ENCODE assay signal across 17 cellular contexts in the genomic region with DNA sequence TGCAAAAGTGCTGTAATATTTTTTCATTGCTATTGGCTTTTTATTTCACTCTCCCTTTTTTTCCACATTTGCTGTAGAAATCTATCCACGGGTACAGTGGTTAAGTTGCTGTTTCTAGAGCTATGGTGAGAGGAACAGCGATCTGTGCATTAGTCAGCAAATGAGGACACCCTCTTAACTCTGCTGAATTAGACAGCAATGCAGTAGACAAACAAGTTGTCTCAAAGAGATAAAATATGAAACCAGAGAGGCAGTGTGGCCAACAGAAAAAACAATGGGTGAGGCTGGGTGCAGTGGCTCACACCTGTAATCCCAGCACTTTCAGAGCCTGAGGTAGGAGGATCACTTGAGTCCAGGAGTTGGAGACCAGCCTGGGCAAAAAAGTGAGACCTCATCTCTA. TPM values are rescaled to one million over a fixed set of nuclear protein-coding genes. Genes with fewer than 3 reads are reported as not detected.
DNase-seq lines count a peak whose midpoint lies in the region; ATAC-seq and TF ChIP-seq lines count a peak whose summit lies in the region.
"Had no signal": no experiment of that assay in that cellular context is flagged by ENCODE, and none has a peak within 500 bp of the region (broad histone marks: within the 10 kb centered on the region; RNA-seq: fewer than 3 reads in every experiment).

No MANE protein-coding gene starts in this region.

- peaks cover 30% of the 10 kb centered on the region for H3F3A ChIP-seq in SK-N-SH (replicated peaks; ENCODE audit: insufficient read depth)

- H3K9me2 ChIP-seq in SK-N-SH, result no peaks in the 10 kb centered on the region

- no peaks in the 10 kb centered on the region for H3K27me3 ChIP-seq in SK-N-SH (ENCODE audit: insufficient read depth)

- peaks cover 13% of the 10 kb centered on the region for H3K9me3 Mint-ChIP-seq in dendritic cell treated with granulocyte-macrophage colony-stimulating factor and Interleukin-4, amounts not matched to agents 40 ng/mL and 50 ng/mL, for 4 days

- peak overlapping the region; percentile 53 for H3K27ac Mint-ChIP-seq in dendritic cell treated with granulocyte-macrophage colony-stimulating factor and Interleukin-4, amounts not matched to agents 40 ng/mL and 50 ng/mL, for 4 days
- H3K27ac Mint-ChIP-seq: immature natural killer cell; naive thymus-derived CD8-positive, alpha-beta T cell; stimulated activated naive CD8-positive, alpha-beta T cell treated with anti-CD3 and anti-CD28 coated beads, Interleukin-15, Interleukin-2, amounts not matched to agents 100 ng/mL and 50 ng/mL, for 24 hours had no signal

- H3K4me3 ChIP-seq in SK-N-SH (ENCODE audit: low read depth in 2 of 2, low read length in 1 of 2), result no peak overlapping the region
- H3K4me3 ChIP-seq: coronary artery, psoas muscle had no signal

- POLR2A ChIA-PET in SK-N-SH (lab: Yijun Ruan, JAX), result no interaction called here

- H3K36me3 ChIP-seq in SK-N-SH (replicated peaks in 1 of 2; ENCODE audit: control insufficient read depth in 1 of 2, insufficient read depth in 2 of 2, low read length in 1 of 2), result no peaks in the 10 kb centered on the region

- no peaks in the 10 kb centered on the region for H3K9me3 ChIP-seq in SK-N-SH
- H3K9me3 ChIP-seq: psoas muscle had no signal

- H3K9ac ChIP-seq in SK-N-SH, result no peak overlapping the region

- no peak for TF ChIP-seq EP300 in SK-N-SH (IDR thresholded peaks at IDR 0.05; ENCODE audit: borderline replicate concordance in 1 of 2, low read depth in 1 of 2, low read length in 1 of 2)

- peaks cover 23% of the 10 kb centered on the region for H3K4me1 Mint-ChIP-seq in dendritic cell treated with granulocyte-macrophage colony-stimulating factor and Interleukin-4, amounts not matched to agents 40 ng/mL and 50 ng/mL, for 4 days (ENCODE audit: low read depth)

- 88% methylated on average over 2 of the region's 2 CpGs for WGBS in SK-N-SH (ENCODE audit: low lambda C conversion rate)

- no peak for TF ChIP-seq CTCF in SK-N-SH (IDR thresholded peaks at IDR 0.05)

- H3K4me2 ChIP-seq in SK-N-SH, result no peak overlapping the region

- H3K79me2 ChIP-seq in SK-N-SH (ENCODE audit: insufficient read depth), result no peaks in the 10 kb centered on the region

- H3K27ac ChIP-seq in SK-N-SH (ENCODE audit: low read depth in 2 of 2, low read length in 1 of 2), result peak overlapping the region in 1 of 2 experiments; percentile 99; a peak in 2 of 4 replicates
- H3K27ac ChIP-seq: coronary artery, epithelial cell of prostate, psoas muscle, RWPE1 had no signal

- ATAC-seq in SK-N-SH treated with all-trans-retinoic acid at 6 μM for 48 hours, result no peak
- ATAC-seq: naive thymus-derived CD8-positive, alpha-beta T cell; psoas muscle had no signal

- peaks cover 30% of the 10 kb centered on the region for H3K27me3 Mint-ChIP-seq in dendritic cell treated with granulocyte-macrophage colony-stimulating factor and Interleukin-4, amounts not matched to agents 40 ng/mL and 50 ng/mL, for 4 days
- H3K27me3 Mint-ChIP-seq: naive thymus-derived CD8-positive, alpha-beta T cell; stimulated activated naive CD8-positive, alpha-beta T cell treated with anti-CD3 and anti-CD28 coated beads, Interleukin-15, Interleukin-2, amounts not matched to agents 100 ng/mL and 50 ng/mL, for 24 hours had no signal

- peaks cover 5% of the 10 kb centered on the region for H3K36me3 Mint-ChIP-seq in dendritic cell treated with granulocyte-macrophage colony-stimulating factor and Interleukin-4, amounts not matched to agents 40 ng/mL and 50 ng/mL, for 4 days (ENCODE audit: low read depth)

- CTCF ChIA-PET in SK-N-SH (lab: Yijun Ruan, JAX), result interaction anchor here (1.8 kb wide), 1 partner anchor 108 kb away, joined by 4 read pairs; no protein-coding TSS in a partner anchor

- H4K20me1 ChIP-seq in SK-N-SH (ENCODE audit: insufficient read depth), result no peaks in the 10 kb centered on the region

- H2AFZ ChIP-seq in SK-N-SH (ENCODE audit: low read depth), result 0 out of 2 replicates have a peak overlapping the region, but pooled peaks have one; percentile 12

- no peak for TF ChIP-seq RAD21 in SK-N-SH (IDR thresholded peaks at IDR 0.05; ENCODE audit: low read length)

- peak overlapping the region; percentile 34 for H3K4me3 Mint-ChIP-seq in dendritic cell treated with granulocyte-macrophage colony-stimulating factor and Interleukin-4, amounts not matched to agents 40 ng/mL and 50 ng/mL, for 4 days
- H3K4me3 Mint-ChIP-seq: stimulated activated naive CD8-positive, alpha-beta T cell treated with anti-CD3 and anti-CD28 coated beads, Interleukin-15, Interleukin-2, amounts not matched to agents 100 ng/mL and 50 ng/mL, for 24 hours had no signal

- intact Hi-C loops in dendritic cell treated with granulocyte-macrophage colony-stimulating factor and Interleukin-4, amounts not matched to agents 40 ng/mL and 50 ng/mL, for 4 days (cut with micrococcal nuclease), result no loop called here

- DNase-seq in SK-N-SH, result no peak
- peak; percentile 24 for DNase-seq in COLO668 (lab: John Stamatoyannopoulos, UW; ENCODE audit: unreplicated experiment)
- DNase-seq in OCI-M1 (lab: John Stamatoyannopoulos, UW), result peak; percentile 80
- no peak for DNase-seq in NCI-H2171 treated with DMSO at 0.1 percent for 48 hours (lab: John Stamatoyannopoulos, UW)
- no peak for DNase-seq in effector CD8-positive, alpha-beta T cell (lab: John Stamatoyannopoulos, UW)
- no peak for DNase-seq in occipital lobe (lab: John Stamatoyannopoulos, UW)
- DNase-seq: immature natural killer cell; MM.1S; naive thymus-derived CD8-positive, alpha-beta T cell; NCI-H2081 treated with DMSO at 0.1 percent for 48 hours; psoas muscle had no signal

- H3K4me1 ChIP-seq in SK-N-SH (ENCODE audit: control insufficient read depth in 1 of 2, insufficient read depth in 2 of 2, low read depth in 1 of 2, low read length in 1 of 2), result peaks cover 3 to 29% of the 10 kb centered on the region in 2 experiments; a peak in 3 of 4 replicates
- H3K4me1 ChIP-seq: psoas muscle had no signal

TF ChIP-seq in SK-N-SH, 30 proteins besides CTCF, POLR2A, EP300 and RAD21:
- no peak for TF ChIP-seq MEF2A (IDR thresholded peaks at IDR 0.05; ENCODE audit: borderline replicate concordance, low read depth)
- no peak for TF ChIP-seq FOXJ3 (CRISPR knock-in tag; IDR thresholded peaks at IDR 0.05)
- no peak for TF ChIP-seq TEAD4 (IDR thresholded peaks at IDR 0.05; ENCODE audit: borderline replicate concordance, insufficient read depth)
- TF ChIP-seq TCF12 (IDR thresholded peaks at IDR 0.05), result no peak
- TF ChIP-seq SIN3A (IDR thresholded peaks at IDR 0.05; ENCODE audit: borderline replicate concordance, low read depth, low read length), result no peak
- TF ChIP-seq CHD2 (IDR thresholded peaks at IDR 0.05; ENCODE audit: low read length, partially characterized antibody), result no peak
TF ChIP-seq in SK-N-SH: peak in this region for 0.

TF ChIP-seq in SK-N-SH treated with all-trans-retinoic acid at 6 μM for 48 hours, 23 proteins besides CTCF, POLR2A, EP300 and RAD21 (continues in another document):
- no peak for TF ChIP-seq SNAI2 (CRISPR knock-in tag; IDR thresholded peaks at IDR 0.05)
- no peak for TF ChIP-seq ZC3H10 (CRISPR knock-in tag; IDR thresholded peaks at IDR 0.05)
- no peak for TF ChIP-seq GLIS3 (CRISPR knock-in tag; IDR thresholded peaks at IDR 0.05)
- TF ChIP-seq, protein P1, sequence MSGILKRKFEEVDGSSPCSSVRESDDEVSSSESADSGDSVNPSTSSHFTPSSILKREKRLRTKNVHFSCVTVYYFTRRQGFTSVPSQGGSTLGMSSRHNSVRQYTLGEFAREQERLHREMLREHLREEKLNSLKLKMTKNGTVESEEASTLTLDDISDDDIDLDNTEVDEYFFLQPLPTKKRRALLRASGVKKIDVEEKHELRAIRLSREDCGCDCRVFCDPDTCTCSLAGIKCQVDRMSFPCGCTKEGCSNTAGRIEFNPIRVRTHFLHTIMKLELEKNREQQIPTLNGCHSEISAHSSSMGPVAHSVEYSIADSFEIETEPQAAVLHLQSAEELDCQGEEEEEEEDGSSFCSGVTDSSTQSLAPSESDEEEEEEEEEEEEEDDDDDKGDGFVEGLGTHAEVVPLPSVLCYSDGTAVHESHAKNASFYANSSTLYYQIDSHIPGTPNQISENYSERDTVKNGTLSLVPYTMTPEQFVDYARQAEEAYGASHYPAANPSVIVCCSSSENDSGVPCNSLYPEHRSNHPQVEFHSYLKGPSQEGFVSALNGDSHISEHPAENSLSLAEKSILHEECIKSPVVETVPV (CRISPR knock-in tag; IDR thresholded peaks at IDR 0.05), result no peak
- TF ChIP-seq ZNF8 (CRISPR knock-in tag; IDR thresholded peaks at IDR 0.05), result no peak
- TF ChIP-seq, protein P2, sequence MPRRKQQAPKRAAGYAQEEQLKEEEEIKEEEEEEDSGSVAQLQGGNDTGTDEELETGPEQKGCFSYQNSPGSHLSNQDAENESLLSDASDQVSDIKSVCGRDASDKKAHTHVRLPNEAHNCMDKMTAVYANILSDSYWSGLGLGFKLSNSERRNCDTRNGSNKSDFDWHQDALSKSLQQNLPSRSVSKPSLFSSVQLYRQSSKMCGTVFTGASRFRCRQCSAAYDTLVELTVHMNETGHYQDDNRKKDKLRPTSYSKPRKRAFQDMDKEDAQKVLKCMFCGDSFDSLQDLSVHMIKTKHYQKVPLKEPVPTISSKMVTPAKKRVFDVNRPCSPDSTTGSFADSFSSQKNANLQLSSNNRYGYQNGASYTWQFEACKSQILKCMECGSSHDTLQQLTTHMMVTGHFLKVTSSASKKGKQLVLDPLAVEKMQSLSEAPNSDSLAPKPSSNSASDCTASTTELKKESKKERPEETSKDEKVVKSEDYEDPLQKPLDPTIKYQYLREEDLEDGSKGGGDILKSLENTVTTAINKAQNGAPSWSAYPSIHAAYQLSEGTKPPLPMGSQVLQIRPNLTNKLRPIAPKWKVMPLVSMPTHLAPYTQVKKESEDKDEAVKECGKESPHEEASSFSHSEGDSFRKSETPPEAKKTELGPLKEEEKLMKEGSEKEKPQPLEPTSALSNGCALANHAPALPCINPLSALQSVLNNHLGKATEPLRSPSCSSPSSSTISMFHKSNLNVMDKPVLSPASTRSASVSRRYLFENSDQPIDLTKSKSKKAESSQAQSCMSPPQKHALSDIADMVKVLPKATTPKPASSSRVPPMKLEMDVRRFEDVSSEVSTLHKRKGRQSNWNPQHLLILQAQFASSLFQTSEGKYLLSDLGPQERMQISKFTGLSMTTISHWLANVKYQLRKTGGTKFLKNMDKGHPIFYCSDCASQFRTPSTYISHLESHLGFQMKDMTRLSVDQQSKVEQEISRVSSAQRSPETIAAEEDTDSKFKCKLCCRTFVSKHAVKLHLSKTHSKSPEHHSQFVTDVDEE (CRISPR knock-in tag; IDR thresholded peaks at IDR 0.05), result no peak

RNA-seq across cellular contexts. Expression of a gene that starts 17.5 kb away (rescaled TPM):
- 35.3 and 40.0 TPM in 2 replicates for polyA plus RNA-seq in SK-N-SH (2012; rRNA removed)
- 28.3 and 33.0 TPM in 2 replicates for polyA plus RNA-seq in SK-N-SH (2012; cell fraction: cytosol; rRNA removed)
- polyA plus RNA-seq in SK-N-SH (2012; cell fraction: nucleus; rRNA removed), result 56.9 and 66.8 TPM in 2 replicates
- 7.2 TPM for total RNA-seq in occipital lobe

Comparison
In these comparisons a context has a peak if more than half of its experiments do, and no peak if none do; other contexts are left out.
1. DNase-seq: peak in COLO668 (single experiment) and OCI-M1 (single experiment); none in SK-N-SH (single experiment), NCI-H2171 treated with DMSO at 0.1 percent for 48 hours (single experiment), effector CD8-positive, alpha-beta T cell (single experiment) and occipital lobe (single experiment).